In the genomic region with DNA sequence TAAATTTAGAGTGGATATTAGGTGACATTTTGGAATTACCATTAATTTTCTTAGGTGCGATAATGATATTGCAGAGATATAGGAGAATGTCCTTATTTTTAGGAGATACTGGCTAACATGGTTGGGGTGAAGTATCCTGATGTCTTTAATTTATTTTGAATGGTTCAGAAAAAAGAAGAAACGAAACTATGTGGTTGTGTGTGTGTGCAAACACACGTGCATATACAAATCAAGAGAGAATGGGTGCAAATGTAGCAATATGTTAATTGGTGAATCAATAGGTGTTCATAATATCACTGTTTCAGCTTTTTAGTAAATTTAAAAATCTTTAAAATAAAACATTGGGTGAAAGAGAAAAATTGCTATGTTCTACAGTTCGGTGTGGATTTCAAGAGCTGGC, we compare ENCODE assay signal across 23 cellular contexts.
"Had no signal": no experiment of that assay in that cellular context is flagged by ENCODE, and none has a peak within 500 bp of the region (broad histone marks: within the 10 kb centered on the region; RNA-seq: fewer than 3 reads in every experiment).

No MANE protein-coding gene starts in this region.

- H3K4me3 ChIP-seq: cardiac muscle cell had no signal

- ATAC-seq: activated CD4-positive, alpha-beta T cell treated with anti-CD3 and anti-CD28 coated beads for 36 hours; activated T-helper 17 cell treated with anti-CD3 and anti-CD28 coated beads, Interleukin-2, amount 50 U/mL, for 72 hours; PC-3 had no signal

- H3K9me3 Mint-ChIP-seq: activated CD4-positive, alpha-beta memory T cell treated with anti-CD3 and anti-CD28 coated beads, Interleukin-2, amount 10 ng/mL, durations not matched to agents 7 days and 5 days; activated T-helper 17 cell treated with anti-CD3 and anti-CD28 coated beads, Interleukin-2, amount 50 U/mL, for 72 hours had no signal

- H3K27me3 Mint-ChIP-seq: activated CD4-positive, alpha-beta memory T cell treated with anti-CD3 and anti-CD28 coated beads, Interleukin-2, amount 10 ng/mL, durations not matched to agents 7 days and 5 days; activated CD4-positive, alpha-beta T cell treated with anti-CD3 and anti-CD28 coated beads for 36 hours; activated naive CD8-positive, alpha-beta T cell; activated T-helper 17 cell treated with anti-CD3 and anti-CD28 coated beads, Interleukin-2, amount 50 U/mL, for 72 hours had no signal

- H3K27ac Mint-ChIP-seq: activated CD4-positive, alpha-beta memory T cell treated with anti-CD3 and anti-CD28 coated beads, Interleukin-2, amount 10 ng/mL, durations not matched to agents 7 days and 5 days; activated CD4-positive, alpha-beta T cell treated with anti-CD3 and anti-CD28 coated beads for 36 hours; activated naive CD4-positive, alpha-beta T cell treated with anti-CD3 and anti-CD28 coated beads for 36 hours; activated naive CD8-positive, alpha-beta T cell; activated T-helper 17 cell treated with anti-CD3 and anti-CD28 coated beads, Interleukin-2, amount 50 U/mL, for 72 hours had no signal

- H3K4me1 Mint-ChIP-seq: activated CD4-positive, alpha-beta T cell treated with anti-CD3 and anti-CD28 coated beads for 36 hours had no signal

- H3K36me3 ChIP-seq: brain microvascular endothelial cell, cardiac muscle cell, WERI-Rb-1 had no signal

- FAIRE-seq: RCC 7860 had no signal

- H3K27me3 ChIP-seq: brain microvascular endothelial cell, cardiac muscle cell had no signal

- H3K27ac ChIP-seq: brain microvascular endothelial cell, cardiac muscle cell, WERI-Rb-1 had no signal

- H3K4me3 Mint-ChIP-seq: activated CD4-positive, alpha-beta memory T cell treated with anti-CD3 and anti-CD28 coated beads, Interleukin-2, amount 10 ng/mL, durations not matched to agents 7 days and 5 days; activated CD4-positive, alpha-beta T cell treated with anti-CD3 and anti-CD28 coated beads for 36 hours; activated naive CD4-positive, alpha-beta T cell treated with anti-CD3 and anti-CD28 coated beads for 36 hours; activated naive CD8-positive, alpha-beta T cell; activated T-helper 17 cell treated with anti-CD3 and anti-CD28 coated beads, Interleukin-2, amount 50 U/mL, for 72 hours had no signal

- DNase-seq: activated CD4-positive, alpha-beta memory T cell treated with anti-CD3 and anti-CD28 coated beads, Interleukin-2, amount 10 ng/mL, durations not matched to agents 7 days and 5 days; activated CD4-positive, alpha-beta T cell treated with anti-CD3 and anti-CD28 coated beads for 36 hours; activated CD4-positive, alpha-beta T cell treated with anti-CD3 and anti-CD28 coated beads, Interleukin-2, amount 50 U/mL, for 1 hour; activated gamma-delta T cell; activated naive CD4-positive, alpha-beta T cell treated with anti-CD3 and anti-CD28 coated beads for 36 hours; activated T-cell treated with anti-CD3 and anti-CD28 coated beads for 4 hours; activated T-cell treated with anti-CD3 and anti-CD28 coated beads, Interleukin-2, amount 50 U/mL, for 48 hours; brain microvascular endothelial cell; KG1; NCI-H1092; NCI-H1417; NCI-H1930; NCI-H2171; NCI-H2227 treated with DMSO at 0.1 percent for 48 hours; NCI-H526 treated with DMSO at 0.1 percent for 48 hours; PC-3; SHP77; T-helper 1 cell; WERI-Rb-1 had no signal
